In the genomic region with DNA sequence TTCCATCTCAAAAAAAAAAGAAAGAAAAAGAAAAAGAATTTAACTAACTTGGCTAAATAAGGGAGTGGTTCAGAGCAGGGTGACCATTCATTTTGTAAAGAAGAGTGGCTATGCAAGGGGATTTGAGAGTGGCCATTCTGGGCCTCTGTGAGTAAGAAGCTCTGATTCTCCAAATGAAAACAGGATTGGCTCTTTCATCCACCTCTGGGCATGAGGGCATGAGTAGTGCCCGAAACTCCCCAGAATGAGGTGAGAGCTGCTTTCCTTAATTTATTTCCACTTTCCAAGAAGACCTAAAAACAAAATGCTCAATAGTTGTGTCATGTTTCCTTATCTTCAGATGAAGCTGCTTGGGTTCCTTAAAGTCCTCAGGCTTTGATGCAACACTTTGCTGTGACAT, we compare ENCODE assay signal across 2 cellular contexts.
TF ChIP-seq lines count a peak whose summit lies in the region.

No MANE protein-coding gene starts in this region.

TF ChIP-seq in GM23338, 12 proteins besides CTCF, POLR2A, EP300 and RAD21 (continues in another document):
- TF ChIP-seq ZNF331 (CRISPR knock-in tag; IDR thresholded peaks at IDR 0.05; ENCODE audit: low read depth) (no peak), EZH2 (IDR thresholded peaks at IDR 0.05; ENCODE audit: low read depth, unreplicated experiment) (no peak), POLR2AphosphoS5 (IDR thresholded peaks at IDR 0.05; ENCODE audit: low read depth) (no peak), CREB1 (CRISPR knock-in tag; IDR thresholded peaks at IDR 0.05; ENCODE audit: low read depth) (no peak), JUNB (IDR thresholded peaks at IDR 0.05; ENCODE audit: unreplicated experiment) (no peak), STAT1 (IDR thresholded peaks at IDR 0.05; ENCODE audit: unreplicated experiment) (no peak), EZH2phosphoT487 (IDR thresholded peaks at IDR 0.05; ENCODE audit: unreplicated experiment) (no peak)
- TF ChIP-seq, protein P1, sequence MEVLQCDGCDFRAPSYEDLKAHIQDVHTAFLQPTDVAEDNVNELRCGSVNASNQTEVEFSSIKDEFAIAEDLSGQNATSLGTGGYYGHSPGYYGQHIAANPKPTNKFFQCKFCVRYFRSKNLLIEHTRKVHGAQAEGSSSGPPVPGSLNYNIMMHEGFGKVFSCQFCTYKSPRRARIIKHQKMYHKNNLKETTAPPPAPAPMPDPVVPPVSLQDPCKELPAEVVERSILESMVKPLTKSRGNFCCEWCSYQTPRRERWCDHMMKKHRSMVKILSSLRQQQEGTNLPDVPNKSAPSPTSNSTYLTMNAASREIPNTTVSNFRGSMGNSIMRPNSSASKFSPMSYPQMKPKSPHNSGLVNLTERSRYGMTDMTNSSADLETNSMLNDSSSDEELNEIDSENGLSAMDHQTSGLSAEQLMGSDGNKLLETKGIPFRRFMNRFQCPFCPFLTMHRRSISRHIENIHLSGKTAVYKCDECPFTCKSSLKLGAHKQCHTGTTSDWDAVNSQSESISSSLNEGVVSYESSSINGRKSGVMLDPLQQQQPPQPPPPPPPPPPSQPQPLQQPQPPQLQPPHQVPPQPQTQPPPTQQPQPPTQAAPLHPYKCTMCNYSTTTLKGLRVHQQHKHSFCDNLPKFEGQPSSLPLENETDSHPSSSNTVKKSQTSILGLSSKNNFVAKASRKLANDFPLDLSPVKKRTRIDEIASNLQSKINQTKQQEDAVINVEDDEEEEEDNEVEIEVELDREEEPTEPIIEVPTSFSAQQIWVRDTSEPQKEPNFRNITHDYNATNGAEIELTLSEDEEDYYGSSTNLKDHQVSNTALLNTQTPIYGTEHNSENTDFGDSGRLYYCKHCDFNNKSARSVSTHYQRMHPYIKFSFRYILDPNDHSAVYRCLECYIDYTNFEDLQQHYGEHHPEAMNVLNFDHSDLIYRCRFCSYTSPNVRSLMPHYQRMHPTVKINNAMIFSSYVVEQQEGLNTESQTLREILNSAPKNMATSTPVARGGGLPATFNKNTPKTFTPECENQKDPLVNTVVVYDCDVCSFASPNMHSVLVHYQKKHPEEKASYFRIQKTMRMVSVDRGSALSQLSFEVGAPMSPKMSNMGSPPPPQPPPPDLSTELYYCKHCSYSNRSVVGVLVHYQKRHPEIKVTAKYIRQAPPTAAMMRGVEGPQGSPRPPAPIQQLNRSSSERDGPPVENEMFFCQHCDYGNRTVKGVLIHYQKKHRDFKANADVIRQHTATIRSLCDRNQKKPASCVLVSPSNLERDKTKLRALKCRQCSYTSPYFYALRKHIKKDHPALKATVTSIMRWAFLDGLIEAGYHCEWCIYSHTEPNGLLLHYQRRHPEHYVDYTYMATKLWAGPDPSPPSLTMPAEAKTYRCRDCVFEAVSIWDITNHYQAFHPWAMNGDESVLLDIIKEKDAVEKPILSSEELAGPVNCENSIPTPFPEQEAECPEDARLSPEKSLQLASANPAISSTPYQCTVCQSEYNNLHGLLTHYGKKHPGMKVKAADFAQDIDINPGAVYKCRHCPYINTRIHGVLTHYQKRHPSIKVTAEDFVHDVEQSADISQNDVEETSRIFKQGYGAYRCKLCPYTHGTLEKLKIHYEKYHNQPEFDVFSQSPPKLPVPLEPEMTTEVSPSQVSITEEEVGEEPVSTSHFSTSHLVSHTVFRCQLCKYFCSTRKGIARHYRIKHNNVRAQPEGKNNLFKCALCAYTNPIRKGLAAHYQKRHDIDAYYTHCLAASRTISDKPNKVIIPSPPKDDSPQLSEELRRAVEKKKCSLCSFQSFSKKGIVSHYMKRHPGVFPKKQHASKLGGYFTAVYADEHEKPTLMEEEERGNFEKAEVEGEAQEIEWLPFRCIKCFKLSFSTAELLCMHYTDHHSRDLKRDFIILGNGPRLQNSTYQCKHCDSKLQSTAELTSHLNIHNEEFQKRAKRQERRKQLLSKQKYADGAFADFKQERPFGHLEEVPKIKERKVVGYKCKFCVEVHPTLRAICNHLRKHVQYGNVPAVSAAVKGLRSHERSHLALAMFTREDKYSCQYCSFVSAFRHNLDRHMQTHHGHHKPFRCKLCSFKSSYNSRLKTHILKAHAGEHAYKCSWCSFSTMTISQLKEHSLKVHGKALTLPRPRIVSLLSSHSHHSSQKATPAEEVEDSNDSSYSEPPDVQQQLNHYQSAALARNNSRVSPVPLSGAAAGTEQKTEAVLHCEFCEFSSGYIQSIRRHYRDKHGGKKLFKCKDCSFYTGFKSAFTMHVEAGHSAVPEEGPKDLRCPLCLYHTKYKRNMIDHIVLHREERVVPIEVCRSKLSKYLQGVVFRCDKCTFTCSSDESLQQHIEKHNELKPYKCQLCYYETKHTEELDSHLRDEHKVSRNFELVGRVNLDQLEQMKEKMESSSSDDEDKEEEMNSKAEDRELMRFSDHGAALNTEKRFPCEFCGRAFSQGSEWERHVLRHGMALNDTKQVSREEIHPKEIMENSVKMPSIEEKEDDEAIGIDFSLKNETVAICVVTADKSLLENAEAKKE (CRISPR knock-in tag; IDR thresholded peaks at IDR 0.05), result no peak
- TF ChIP-seq, protein P2, sequence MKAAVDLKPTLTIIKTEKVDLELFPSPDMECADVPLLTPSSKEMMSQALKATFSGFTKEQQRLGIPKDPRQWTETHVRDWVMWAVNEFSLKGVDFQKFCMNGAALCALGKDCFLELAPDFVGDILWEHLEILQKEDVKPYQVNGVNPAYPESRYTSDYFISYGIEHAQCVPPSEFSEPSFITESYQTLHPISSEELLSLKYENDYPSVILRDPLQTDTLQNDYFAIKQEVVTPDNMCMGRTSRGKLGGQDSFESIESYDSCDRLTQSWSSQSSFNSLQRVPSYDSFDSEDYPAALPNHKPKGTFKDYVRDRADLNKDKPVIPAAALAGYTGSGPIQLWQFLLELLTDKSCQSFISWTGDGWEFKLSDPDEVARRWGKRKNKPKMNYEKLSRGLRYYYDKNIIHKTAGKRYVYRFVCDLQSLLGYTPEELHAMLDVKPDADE (IDR thresholded peaks at IDR 0.05), result no peak
- TF ChIP-seq, protein P3, sequence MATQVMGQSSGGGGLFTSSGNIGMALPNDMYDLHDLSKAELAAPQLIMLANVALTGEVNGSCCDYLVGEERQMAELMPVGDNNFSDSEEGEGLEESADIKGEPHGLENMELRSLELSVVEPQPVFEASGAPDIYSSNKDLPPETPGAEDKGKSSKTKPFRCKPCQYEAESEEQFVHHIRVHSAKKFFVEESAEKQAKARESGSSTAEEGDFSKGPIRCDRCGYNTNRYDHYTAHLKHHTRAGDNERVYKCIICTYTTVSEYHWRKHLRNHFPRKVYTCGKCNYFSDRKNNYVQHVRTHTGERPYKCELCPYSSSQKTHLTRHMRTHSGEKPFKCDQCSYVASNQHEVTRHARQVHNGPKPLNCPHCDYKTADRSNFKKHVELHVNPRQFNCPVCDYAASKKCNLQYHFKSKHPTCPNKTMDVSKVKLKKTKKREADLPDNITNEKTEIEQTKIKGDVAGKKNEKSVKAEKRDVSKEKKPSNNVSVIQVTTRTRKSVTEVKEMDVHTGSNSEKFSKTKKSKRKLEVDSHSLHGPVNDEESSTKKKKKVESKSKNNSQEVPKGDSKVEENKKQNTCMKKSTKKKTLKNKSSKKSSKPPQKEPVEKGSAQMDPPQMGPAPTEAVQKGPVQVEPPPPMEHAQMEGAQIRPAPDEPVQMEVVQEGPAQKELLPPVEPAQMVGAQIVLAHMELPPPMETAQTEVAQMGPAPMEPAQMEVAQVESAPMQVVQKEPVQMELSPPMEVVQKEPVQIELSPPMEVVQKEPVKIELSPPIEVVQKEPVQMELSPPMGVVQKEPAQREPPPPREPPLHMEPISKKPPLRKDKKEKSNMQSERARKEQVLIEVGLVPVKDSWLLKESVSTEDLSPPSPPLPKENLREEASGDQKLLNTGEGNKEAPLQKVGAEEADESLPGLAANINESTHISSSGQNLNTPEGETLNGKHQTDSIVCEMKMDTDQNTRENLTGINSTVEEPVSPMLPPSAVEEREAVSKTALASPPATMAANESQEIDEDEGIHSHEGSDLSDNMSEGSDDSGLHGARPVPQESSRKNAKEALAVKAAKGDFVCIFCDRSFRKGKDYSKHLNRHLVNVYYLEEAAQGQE (IDR thresholded peaks at IDR 0.05; ENCODE audit: unreplicated experiment), result no peak

TF ChIP-seq in H1, 55 proteins besides CTCF, POLR2A, EP300 and RAD21:
- no peak for TF ChIP-seq CEBPB (IDR thresholded peaks at IDR 0.05; ENCODE audit: low read depth, low read length)
TF ChIP-seq in H1: peak in this region for 0.
